Comparison of ENCODE assay signal across 32 cellular contexts in the genomic region with DNA sequence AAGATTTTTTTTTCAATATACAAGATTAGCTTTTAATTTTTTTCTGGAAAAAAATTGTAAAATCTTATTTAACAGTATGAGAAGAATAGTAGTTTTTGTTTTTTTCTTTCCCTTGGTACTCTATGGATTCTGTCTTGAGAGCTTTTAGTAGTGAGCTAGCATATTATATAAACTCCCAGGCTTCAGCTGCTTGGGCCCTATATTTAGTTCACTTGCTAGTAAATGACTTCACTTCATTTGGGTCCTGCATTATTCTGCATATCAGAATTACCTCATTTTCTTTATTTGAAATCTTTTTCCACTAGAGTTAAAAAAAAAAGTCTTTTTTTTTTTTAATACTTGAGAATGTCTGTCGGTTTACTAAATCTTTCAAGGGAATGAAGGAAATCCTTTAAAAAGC. TPM values are rescaled to one million over a fixed set of nuclear protein-coding genes. Genes with fewer than 3 reads are reported as not detected.
A peak's percentile ranks its signal among the peaks of the same experiment; 100 is the strongest.
DNase-seq lines count a peak whose midpoint lies in the region; ATAC-seq, FAIRE-seq and TF ChIP-seq lines count a peak whose summit lies in the region.
"Had no signal": no experiment of that assay in that cellular context is flagged by ENCODE, and none has a peak within 500 bp of the region (broad histone marks: within the 10 kb centered on the region; RNA-seq: fewer than 3 reads in every experiment).

No MANE protein-coding gene starts in this region.

- H3K27ac ChIP-seq in A549 (no peak overlapping the region), gastrocnemius medialis (peak overlapping the region; percentile 76 to 84 (median 80)), SJCRH30 (no peak overlapping the region), testis (no peak overlapping the region)
- H3K27ac ChIP-seq: ovary, suprapubic skin had no signal

- no peak for TF ChIP-seq RAD21 in A549 (conservative IDR thresholded peaks at IDR 0.05 in 1 of 2, IDR thresholded peaks at IDR 0.05 in 1 of 2)

- no peaks in the 10 kb centered on the region for H3K27me3 ChIP-seq in gastrocnemius medialis
- H3K27me3 ChIP-seq in SJCRH30 = no peaks in the 10 kb centered on the region
- H3K27me3 ChIP-seq in testis = no peaks in the 10 kb centered on the region
- H3K27me3 ChIP-seq: ovary, suprapubic skin, vagina had no signal

- TF ChIP-seq EP300 in A549 (IDR thresholded peaks at IDR 0.05) = no peak

- H3K4me3 ChIP-seq in A549 (no peak overlapping the region), gastrocnemius medialis (peak overlapping the region in 2 of 4 donors; percentile 1 to 20), SJCRH30 (no peak overlapping the region), testis (no peak overlapping the region)
- H3K4me3 ChIP-seq: lung, suprapubic skin, vagina had no signal

- intact Hi-C loops in gastrocnemius medialis (cut with DNase I; ENCODE audit: low total_unique reads) = loop anchor here (2.0 kb wide), 1 partner anchor 34 kb away; a partner anchor contains a TSS
- intact Hi-C loops in testis (cut with DNase I; ENCODE audit: low total_unique reads) = no loop called here

- TF ChIP-seq CTCF in A549 (IDR thresholded peaks at IDR 0.05) (no peak), gastrocnemius medialis (IDR thresholded peaks at IDR 0.05 in 4 of 5, conservative IDR thresholded peaks at IDR 0.05 in 1 of 5) (no peak), testis (IDR thresholded peaks at IDR 0.05) (no peak)

- CTCF ChIA-PET in A549 (lab: Yijun Ruan, JAX) = interaction anchor here (1.3 to 1.7 kb wide), 3 partner anchors 10 to 39 kb away, joined by 4 to 5 read pairs (median 4); no protein-coding TSS in a partner anchor

- TF ChIP-seq POLR2A in A549 (IDR thresholded peaks at IDR 0.05; ENCODE audit: low read length) = no peak
- TF ChIP-seq POLR2A in gastrocnemius medialis (IDR thresholded peaks at IDR 0.05) = no peak
- no peak for TF ChIP-seq POLR2A in testis (IDR thresholded peaks at IDR 0.05)

- no peak for ATAC-seq in A549
- peak in 1 of 2 donors; percentile 56 for ATAC-seq in gastrocnemius medialis
- ATAC-seq: activated CD4-positive, CD25-positive, alpha-beta regulatory T cell treated with anti-CD3 and anti-CD28 coated beads, Interleukin-2, amount 50 U/mL, for 24 hours; T-helper 17 cell had no signal

- in situ Hi-C loops in gastrocnemius medialis (cut with MboI; ENCODE audit: low sequenced_read_pairs in 4 of 4) = no loop called here

- no peaks in the 10 kb centered on the region for H3K9me3 ChIP-seq in A549
- H3K9me3 ChIP-seq in gastrocnemius medialis = no peaks in the 10 kb centered on the region
- no peaks in the 10 kb centered on the region for H3K9me3 ChIP-seq in SJCRH30 (replicated peaks)
- H3K9me3 ChIP-seq in testis = no peaks in the 10 kb centered on the region
- H3K9me3 ChIP-seq: ovary, suprapubic skin, vagina had no signal

- 80% methylated on average over 1 of the region's 1 CpG for WGBS in A549 (ENCODE audit: missing lambda C conversion rate)
- WGBS in testis, 2 donors = 77 to 84% methylated on average over 1 of the region's 1 CpG

- DNase-seq in A549 (ENCODE audit: low read depth in 1 of 2, low spot score in 1 of 2) (no peak), cerebellar cortex (ENCODE audit: low spot score) (peak; percentile 53), gastrocnemius medialis (no peak), SJCRH30 (no peak), testis (no peak), DMS 273 treated with DMSO at 0.1 percent for 48 hours (lab: John Stamatoyannopoulos, UW) (no peak), DMS153 treated with DMSO at 0.1 percent for 48 hours (lab: John Stamatoyannopoulos, UW; ENCODE audit: unreplicated experiment) (no peak)
- DNase-seq: activated CD4-positive, alpha-beta T cell treated with anti-CD3 and anti-CD28 coated beads, Interleukin-2, amount 50 U/mL, for 48 hours; activated gamma-delta T cell treated with Interleukin-2 at 50 U/mL for 16 hours; activated naive CD8-positive, alpha-beta T cell treated with anti-CD3 and anti-CD28 coated beads, Interleukin-2, amount 10 ng/mL, durations not matched to agents 7 days and 5 days; activated T-cell treated with anti-CD3 and anti-CD28 coated beads, Interleukin-2, amount 50 U/mL, for 48 hours; AML-193; aorta; CD4-positive, CD25-positive, alpha-beta regulatory T cell; endodermal cell; kidney glomerular epithelial cell; NCI-H1105 treated with DMSO at 0.1 percent for 48 hours; NCI-H187 treated with DMSO at 0.1 percent for 48 hours; NCI-H2171; nephron progenitor cell; ovary; stimulated activated CD4-positive, alpha-beta T cell treated with anti-CD3 and anti-CD28 coated beads, Interleukin-15, amount 100 ng/mL, for 24 hours; stimulated activated CD4-positive, alpha-beta T cell treated with anti-CD3 and anti-CD28 coated beads, Interleukin-4, amount 100 ng/mL, for 4 hours; T-helper 17 cell had no signal

- FAIRE-seq in A549 (lab: Jason Lieb, UNC) (no peak), islet of Langerhans (lab: Jason Lieb, UNC) (peak; percentile 93)
- FAIRE-seq: bronchial epithelial cell, D721Med, GM18507 had no signal

- H3K4me2 ChIP-seq in A549 = peak overlapping the region; percentile 56; the same call in 2 of the 3 replicates

- H3K36me3 ChIP-seq in gastrocnemius medialis (peaks cover 0 to 9% of the 10 kb centered on the region in 2 donors), SJCRH30 (peaks cover 8% of the 10 kb centered on the region), testis (ENCODE audit: low read depth, missing control alignments) (no peaks in the 10 kb centered on the region)
- H3K36me3 ChIP-seq: ovary, vagina had no signal

- peaks cover 21% of the 10 kb centered on the region for H3K4me1 ChIP-seq in A549
- H3K4me1 ChIP-seq in gastrocnemius medialis = peaks cover 43 to 81% of the 10 kb centered on the region in 2 donors
- H3K4me1 ChIP-seq in SJCRH30 = no peaks in the 10 kb centered on the region
- peaks cover 6% of the 10 kb centered on the region for H3K4me1 ChIP-seq in testis

- POLR2A ChIA-PET in A549 (lab: Yijun Ruan, JAX) = no interaction called here

TF ChIP-seq in A549, 52 proteins besides CTCF, POLR2A, EP300 and RAD21:
- TF ChIP-seq KDM5A (IDR thresholded peaks at IDR 0.05) = no peak
- no peak for TF ChIP-seq PHF8 (IDR thresholded peaks at IDR 0.05; ENCODE audit: borderline replicate concordance, low read depth)
- TF ChIP-seq JUN (IDR thresholded peaks at IDR 0.05) = no peak
- TF ChIP-seq RARB (CRISPR knock-in tag; IDR thresholded peaks at IDR 0.05) = no peak
- TF ChIP-seq MAZ (IDR thresholded peaks at IDR 0.05; ENCODE audit: borderline replicate concordance, low read depth, low read length) = no peak
- no peak for TF ChIP-seq RFX5 (IDR thresholded peaks at IDR 0.05)
- TF ChIP-seq MAFK (IDR thresholded peaks at IDR 0.05; ENCODE audit: partially characterized antibody) = no peak

RNA-seq across cellular contexts. Expression of a gene that starts 33.1 kb away (rescaled TPM):
- polyA plus RNA-seq in A549 (2011; rRNA removed) (31.6 and 37.5 TPM in 2 replicates), A549 (2017; fragmentation: RNase III; extraction: RNeasy Plus Mini Kit Qiagen cat#74134 plus additional on column Dnase treatment) (12.7 to 15.7 TPM (median 15.1 TPM) in 3 replicates), testis (ENCODE audit: insufficient read depth, low read depth, low replicate concordance) (47.6 TPM)
- polyA plus RNA-seq in A549 (2012; cell fraction: cytosol; rRNA removed) = 5.3 and 7.1 TPM in 2 replicates
- 4.5 and 6.0 TPM in 2 replicates for polyA plus RNA-seq in A549 (2012; cell fraction: nucleus; rRNA removed)
- polyA minus RNA-seq in A549 (2011; rRNA and poly(A)+ RNA removed) = 93.0 and 111 TPM in 2 replicates
- total RNA-seq in gastrocnemius medialis (100 to 1,000 TPM in 2 of 4 donors, 10 to 100 TPM in 2; 85.2 to 283 (median 126) TPM), testis (10 to 100 TPM; 86.3 to 90.2 TPM)
- 51.7 and 55.0 TPM in 2 replicates for total RNA-seq in SJCRH30 (2014; rRNA removed; shearing (Covaris generic))

Comparison
In these comparisons a context has a peak if more than half of its experiments do, and no peak if none do; other contexts are left out.
1. H3K27ac ChIP-seq: peak in gastrocnemius medialis (4 of 4); none in A549 (0 of 2), SJCRH30 (single experiment) and testis (0 of 2).